In the genomic region with DNA sequence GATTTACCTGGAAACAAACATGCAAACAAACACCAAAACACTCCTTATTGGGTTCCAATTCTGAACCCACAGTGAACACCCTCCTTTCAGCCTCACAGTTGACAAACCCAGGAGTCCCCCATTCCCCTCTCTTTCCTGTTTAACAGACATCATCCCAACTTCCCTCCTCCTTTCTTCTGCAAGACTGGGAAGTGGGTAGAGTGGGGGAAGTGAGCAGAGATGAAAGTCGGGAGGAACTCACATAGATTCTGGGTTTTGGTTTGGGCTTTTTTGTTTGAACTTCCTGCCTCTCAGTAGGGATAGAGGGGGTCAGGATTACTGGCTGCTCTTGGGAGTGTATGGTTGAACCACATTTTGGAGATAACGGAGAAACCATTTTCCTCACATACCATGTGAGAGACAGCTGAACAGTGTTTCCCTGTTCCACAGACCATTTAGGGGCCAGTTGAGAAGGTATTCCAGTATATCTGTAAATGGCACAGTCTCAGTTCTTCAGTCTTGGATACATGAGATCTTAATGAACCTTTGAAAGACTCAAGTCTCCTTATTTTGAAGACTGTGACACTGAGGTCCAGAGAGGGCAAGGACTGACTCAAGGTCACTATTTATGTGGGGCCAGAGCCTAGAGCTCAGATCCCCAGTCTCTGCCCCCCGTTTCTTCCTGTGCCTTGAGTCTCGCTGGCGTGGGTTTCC, we compare ENCODE assay signal across 8 cellular contexts.
A peak's percentile ranks its signal among the peaks of the same experiment; 100 is the strongest.
DNase-seq lines count a peak whose midpoint lies in the region; ATAC-seq and TF ChIP-seq lines count a peak whose summit lies in the region.

No MANE protein-coding gene starts in this region.

- TF ChIP-seq CTCF in coronary artery (IDR thresholded peaks at IDR 0.05) (no peak), GM10248 (IDR thresholded peaks at IDR 0.05; ENCODE audit: control extremely low read depth, extremely low read depth, low read depth, missing control alignments) (no peak)

- no peak for DNase-seq in coronary artery (ENCODE audit: low spot score)
- DNase-seq in GM19238 (ENCODE audit: insufficient read length, low spot score) = no peak
- no peak for DNase-seq in GM10248 (ENCODE audit: extremely low spot score)
- DNase-seq in LoVo (ENCODE audit: low spot score) = no peak

- POLR2A ChIA-PET in GM10248 (lab: Yijun Ruan, JAX) = interaction anchor here (0.7 to 1.4 kb wide), 2 partner anchors 9 to 35 kb away, joined by 3 to 6 read pairs; no protein-coding TSS in a partner anchor

- CTCF ChIA-PET in GM10248 (lab: Yijun Ruan, JAX) = interaction anchor here (0.6 to 4.1 kb wide), 34 partner anchors 10 to 161 kb away, joined by 3 to 61 read pairs (median 6); partner anchors contain the start of genes COPZ1 and ZNF385A

- H3K27ac ChIP-seq in coronary artery (peak overlapping the region in 1 of 2 donors; percentile 19), skin epidermis (peak overlapping the region in 18 of 21 experiments; percentile 0 to 78 (median 59))

- ATAC-seq in GM19035 (IDR thresholded peaks at IDR 0.05; ENCODE audit: unreplicated experiment) = peak; percentile 29
- peak; percentile 15 for ATAC-seq in HG03432 (IDR thresholded peaks at IDR 0.05; ENCODE audit: unreplicated experiment)
- no peak for ATAC-seq in HG03571 (IDR thresholded peaks at IDR 0.05; ENCODE audit: unreplicated experiment)

- H3K4me3 ChIP-seq in coronary artery (peak overlapping the region; percentile 72), skin epidermis (peak overlapping the region in 1 of 7 experiments; percentile 31)
